17 cellular contexts compared by ENCODE assay signal in the genomic region with DNA sequence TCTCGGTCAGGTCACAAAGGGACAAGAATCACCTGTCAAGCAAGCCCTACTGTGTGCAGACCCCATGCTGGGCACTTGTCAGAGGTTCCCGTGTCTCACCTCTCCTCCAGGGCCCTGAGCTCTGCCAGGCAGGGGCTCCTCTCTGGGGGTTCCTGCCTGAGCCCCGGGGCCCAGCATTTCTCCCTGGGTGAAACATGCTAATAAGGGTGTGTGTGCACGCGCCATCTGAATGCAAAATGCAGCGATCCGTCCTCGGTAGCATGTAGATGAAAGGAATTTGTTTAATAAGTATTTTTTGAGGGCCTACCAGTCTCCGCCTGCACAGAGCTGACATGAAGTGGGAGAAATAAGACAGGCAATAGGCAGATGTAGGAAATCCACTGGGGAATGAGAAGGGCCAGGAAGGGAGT. TPM values are rescaled to one million over a fixed set of nuclear protein-coding genes. Genes with fewer than 3 reads are reported as not detected.
"Had no signal": no experiment of that assay in that cellular context is flagged by ENCODE, and none has a peak within 500 bp of the region (broad histone marks: within the 10 kb centered on the region; RNA-seq: fewer than 3 reads in every experiment).

No MANE protein-coding gene starts in this region.

- H3K27ac Mint-ChIP-seq: activated naive CD4-positive, alpha-beta T cell treated with anti-CD3 and anti-CD28 coated beads, Interleukin-2, amount 50 U/mL, for 72 hours; activated T-cell treated with anti-CD3 and anti-CD28 coated beads, Interleukin-2, amount 50 U/mL, for 24 hours; activated T-helper 17 cell treated with anti-CD3 and anti-CD28 coated beads, Interleukin-2, amount 50 U/mL, for 72 hours had no signal

- H3K4me1 ChIP-seq: prostate gland had no signal

- H3K4me3 ChIP-seq: gastroesophageal sphincter, ovary, prostate gland, thoracic aorta, upper lobe of left lung had no signal

- H3K9me3 ChIP-seq: breast epithelium, gastroesophageal sphincter, ovary, prostate gland, thoracic aorta, upper lobe of left lung had no signal

- H3K27me3 ChIP-seq: ovary had no signal

- H3K36me3 ChIP-seq: breast epithelium, gastroesophageal sphincter, ovary, prostate gland, thoracic aorta, upper lobe of left lung had no signal

- DNase-seq: activated CD8-positive, alpha-beta memory T cell treated with anti-CD3 and anti-CD28 coated beads, Interleukin-2, amount 50 U/mL, for 4 hours; activated T-cell treated with anti-CD3 and anti-CD28 coated beads, Interleukin-2, amount 50 U/mL, for 24 hours; cerebellar nuclear complex; cortex of kidney; hypothalamus; ovary; stimulated activated CD4-positive, alpha-beta T cell treated with anti-CD3 and anti-CD28 coated beads, Interleukin-2, amount 100 ng/mL, for 48 hours; stimulated activated naive CD4-positive, alpha-beta T cell treated with Interleukin-2 at 50 U/mL for 16 hours; T-helper 9 cell; upper lobe of left lung had no signal

- ATAC-seq: activated naive CD4-positive, alpha-beta T cell treated with anti-CD3 and anti-CD28 coated beads, Interleukin-2, amount 50 U/mL, for 72 hours; activated T-helper 17 cell treated with anti-CD3 and anti-CD28 coated beads, Interleukin-2, amount 50 U/mL, for 72 hours had no signal

- H3K27ac ChIP-seq: breast epithelium, epithelial cell of prostate, gastroesophageal sphincter, ovary, prostate gland, thoracic aorta, upper lobe of left lung had no signal

- H3K9me3 Mint-ChIP-seq: activated naive CD4-positive, alpha-beta T cell treated with anti-CD3 and anti-CD28 coated beads, Interleukin-2, amount 50 U/mL, for 72 hours; activated T-cell treated with anti-CD3 and anti-CD28 coated beads, Interleukin-2, amount 50 U/mL, for 24 hours; activated T-helper 17 cell treated with anti-CD3 and anti-CD28 coated beads, Interleukin-2, amount 50 U/mL, for 72 hours had no signal

RNA-seq across cellular contexts. Expression of a gene that starts 5.8 kb away (rescaled TPM):
- total RNA-seq: breast epithelium, thoracic aorta had no signal
